Comparison of ENCODE assay signal across 8 cellular contexts in genomic region chr20:63223121-63223825, GRCh38. TPM values are rescaled to one million over a fixed set of nuclear protein-coding genes. Genes with fewer than 3 reads are reported as not detected.
DNase-seq lines count a peak whose midpoint lies in the region; ATAC-seq and TF ChIP-seq lines count a peak whose summit lies in the region.

No MANE protein-coding gene starts in this region.

- no peaks in the 10 kb centered on the region for H3K9me3 Mint-ChIP-seq in CD4-positive, alpha-beta T cell
- H3K9me3 Mint-ChIP-seq in T-helper 2 cell treated with Interferon-gamma antibody and Interleukin-4, amounts not matched to agents 5 μg/mL and 100 μg/mL, for 36 hours = no peaks in the 10 kb centered on the region

- POLR2A ChIA-PET in CD4-positive, alpha-beta T cell (lab: Charles Lee) = interaction anchor here (1.0 kb wide), 1 partner anchor 48 kb away, joined by 3 read pairs; no protein-coding TSS in a partner anchor

- peak; percentile 90 for TF ChIP-seq CTCF in CD4-positive, alpha-beta T cell (IDR thresholded peaks at IDR 0.05)
- peak; percentile 82 for TF ChIP-seq CTCF in HFF-Myc (IDR thresholded peaks at IDR 0.05; ENCODE audit: low read depth, low read length, missing control alignments)
- TF ChIP-seq CTCF in brain microvascular endothelial cell (IDR thresholded peaks at IDR 0.05; ENCODE audit: low read depth, low read length, missing control alignments) = peak; percentile 88
- peak; percentile 61 to 73 (median 70) for TF ChIP-seq CTCF in right lobe of liver (IDR thresholded peaks at IDR 0.05)
- peak in 5 of 7 experiments; percentile 27 to 63 (median 39) for TF ChIP-seq CTCF in stomach (IDR thresholded peaks at IDR 0.05)

- H3K36me3 ChIP-seq in brain microvascular endothelial cell (replicated peaks) (no peaks in the 10 kb centered on the region), right lobe of liver (no peaks in the 10 kb centered on the region), stomach (no peaks in the 10 kb centered on the region)

- CTCF ChIA-PET in CD4-positive, alpha-beta T cell (lab: Charles Lee) = interaction anchor here (1.0 to 2.7 kb wide), 8 partner anchors 10 to 158 kb away, joined by 3 to 16 read pairs (median 4); partner anchors contain the start of gene BIRC7

- H3K4me3 ChIP-seq in HFF-Myc (replicated peaks; ENCODE audit: low read depth, low read length) = no peak overlapping the region
- no peak overlapping the region for H3K4me3 ChIP-seq in brain microvascular endothelial cell (ENCODE audit: low read depth, low read length)
- H3K4me3 ChIP-seq in right lobe of liver = no peak overlapping the region
- no peak overlapping the region for H3K4me3 ChIP-seq in stomach

- ATAC-seq in CD4-positive, alpha-beta T cell (ENCODE audit: poor library complexity) = peak; percentile 62
- ATAC-seq in right lobe of liver = peak; percentile 50 to 66 (median 62)
- no peak for ATAC-seq in HG02840 (IDR thresholded peaks at IDR 0.05; ENCODE audit: low FRiP score, unreplicated experiment)
- no peak for ATAC-seq in HG02885 (IDR thresholded peaks at IDR 0.05; ENCODE audit: poor library complexity, unreplicated experiment)

- intact Hi-C loops in CD4-positive, alpha-beta T cell (cut with DNase I, micrococcal nuclease) = loop anchor here in 1 of 2 experiments (1.0 kb wide), 1 partner anchor 159 kb away; no protein-coding TSS in a partner anchor
- intact Hi-C loops in right lobe of liver (cut with DNase I) (no loop called here), stomach (cut with DNase I; ENCODE audit: low total_unique reads) (no loop called here)

- no peaks in the 10 kb centered on the region for H3K36me3 Mint-ChIP-seq in CD4-positive, alpha-beta T cell (ENCODE audit: low read depth)
- H3K36me3 Mint-ChIP-seq in T-helper 2 cell treated with Interferon-gamma antibody and Interleukin-4, amounts not matched to agents 5 μg/mL and 100 μg/mL, for 36 hours (ENCODE audit: low read depth) = no peaks in the 10 kb centered on the region

- TF ChIP-seq EP300 in stomach (IDR thresholded peaks at IDR 0.05) = no peak

- H3K27ac Mint-ChIP-seq in CD4-positive, alpha-beta T cell = no peak overlapping the region
- H3K27ac Mint-ChIP-seq in T-helper 2 cell treated with Interferon-gamma antibody and Interleukin-4, amounts not matched to agents 5 μg/mL and 100 μg/mL, for 36 hours = no peak overlapping the region

- peak; percentile 20 to 50 (median 32) for DNase-seq in CD4-positive, alpha-beta T cell
- DNase-seq in HFF-Myc (ENCODE audit: extremely low read depth, low read depth) = no peak
- DNase-seq in T-helper 2 cell treated with Interferon-gamma antibody and Interleukin-4, amounts not matched to agents 5 μg/mL and 100 μg/mL, for 36 hours (ENCODE audit: low spot score) = peak; percentile 21
- no peak for DNase-seq in brain microvascular endothelial cell
- no peak for DNase-seq in right lobe of liver
- DNase-seq in stomach = peak; percentile 47

- no peak for TF ChIP-seq POLR2A in right lobe of liver (IDR thresholded peaks at IDR 0.05)
- no peak for TF ChIP-seq POLR2A in stomach (IDR thresholded peaks at IDR 0.05)

- 48% methylated on average over 4 of the region's 12 CpGs for WGBS in right lobe of liver (ENCODE audit: insufficient coverage, low coverage, low lambda C conversion rate, missing lambda C conversion rate)
- WGBS in stomach, 5 donors = 47 to 62% (median 52%) methylated on average over 12 of the region's 12 CpGs

- peak overlapping the region; percentile 48 for H3K4me3 Mint-ChIP-seq in CD4-positive, alpha-beta T cell
- H3K4me3 Mint-ChIP-seq in T-helper 2 cell treated with Interferon-gamma antibody and Interleukin-4, amounts not matched to agents 5 μg/mL and 100 μg/mL, for 36 hours = no peak overlapping the region

- H3K27ac ChIP-seq in CD4-positive, alpha-beta T cell (ENCODE audit: low read depth, low read length) = no peak overlapping the region
- no peak overlapping the region for H3K27ac ChIP-seq in brain microvascular endothelial cell
- H3K27ac ChIP-seq in right lobe of liver = no peak overlapping the region
- no peak overlapping the region for H3K27ac ChIP-seq in stomach

- H3K4me1 ChIP-seq in right lobe of liver = no peaks in the 10 kb centered on the region
- H3K4me1 ChIP-seq in stomach = peaks cover 5 to 13% (median 9%) of the 10 kb centered on the region in 4 donors

- H3K27me3 Mint-ChIP-seq in CD4-positive, alpha-beta T cell = no peaks in the 10 kb centered on the region
- peaks cover 2% of the 10 kb centered on the region for H3K27me3 Mint-ChIP-seq in T-helper 2 cell treated with Interferon-gamma antibody and Interleukin-4, amounts not matched to agents 5 μg/mL and 100 μg/mL, for 36 hours (ENCODE audit: low read depth)

- H3K9me3 ChIP-seq in CD4-positive, alpha-beta T cell (ENCODE audit: control insufficient read depth, low read length) = no peaks in the 10 kb centered on the region
- H3K9me3 ChIP-seq in right lobe of liver = no peaks in the 10 kb centered on the region
- no peaks in the 10 kb centered on the region for H3K9me3 ChIP-seq in stomach

- in situ Hi-C loops in brain microvascular endothelial cell (cut with HindIII; ENCODE audit: low pct_ligation_motif_present, low sequenced_read_pairs) = no loop called here

- no peaks in the 10 kb centered on the region for H3K27me3 ChIP-seq in CD4-positive, alpha-beta T cell (ENCODE audit: control insufficient read depth, insufficient read depth, low read length)
- H3K27me3 ChIP-seq in brain microvascular endothelial cell (replicated peaks) (peaks cover 3% of the 10 kb centered on the region), right lobe of liver (no peaks in the 10 kb centered on the region), stomach (peaks cover 0 to 19% (median 0%) of the 10 kb centered on the region in 3 donors)

- no peaks in the 10 kb centered on the region for H3K4me1 Mint-ChIP-seq in CD4-positive, alpha-beta T cell (ENCODE audit: low read depth)
- no peaks in the 10 kb centered on the region for H3K4me1 Mint-ChIP-seq in T-helper 2 cell treated with Interferon-gamma antibody and Interleukin-4, amounts not matched to agents 5 μg/mL and 100 μg/mL, for 36 hours (ENCODE audit: low read depth)

RNA-seq across cellular contexts. Expression of gene YTHDF1, which starts 7.3 kb away (rescaled TPM):
- total RNA-seq in CD4-positive, alpha-beta T cell = 10 to 100 TPM; 43.7 to 44.1 TPM
- total RNA-seq in right lobe of liver (10 to 100 TPM; 16.4 to 23.6 (median 21.1) TPM), stomach (10 to 100 TPM; 20.4 to 41.1 (median 33.3) TPM)
- polyA plus RNA-seq in stomach = 10 to 100 TPM; 17.8 to 19.4 (median 19.3) TPM

RNA-seq across cellular contexts. Expression of gene BIRC7, which starts 12.4 kb away (rescaled TPM):
- not detected for total RNA-seq in CD4-positive, alpha-beta T cell
- total RNA-seq in right lobe of liver = not detected
- total RNA-seq in stomach = not detected
- polyA plus RNA-seq in stomach = not detected

RNA-seq across cellular contexts. Expression of gene NKAIN4, which starts 31.0 kb away (rescaled TPM):
- not detected for total RNA-seq in CD4-positive, alpha-beta T cell
- total RNA-seq in right lobe of liver = not detected
- 1 to 10 TPM in 1 of 5 donors, not detected in 4; 4.4 TPM for total RNA-seq in stomach
- polyA plus RNA-seq in stomach = 1 to 10 TPM in 1 of 3 donors, under 1 TPM in 1, not detected in 1; 0.28 to 1.2 TPM

RNA-seq across cellular contexts. Expression of gene ARFGAP1, which starts 49.3 kb away (rescaled TPM):
- 100 to 1,000 TPM; 120 TPM for total RNA-seq in CD4-positive, alpha-beta T cell
- total RNA-seq in right lobe of liver (10 to 100 TPM; 17.4 to 42.8 (median 29.5) TPM), stomach (100 to 1,000 TPM in 3 of 5 donors, 10 to 100 TPM in 2; 51.3 to 146 (median 100) TPM)
- polyA plus RNA-seq in stomach = 10 to 100 TPM; 51.5 to 53.2 (median 51.5) TPM

Comparison
In these comparisons a context has a peak if more than half of its experiments do, and no peak if none do; other contexts are left out.
1. ATAC-seq: peak in CD4-positive, alpha-beta T cell (single experiment) and right lobe of liver (4 of 4); none in HG02840 (single experiment) and HG02885 (single experiment).
2. DNase-seq: peak in CD4-positive, alpha-beta T cell (10 of 10), T-helper 2 cell treated with Interferon-gamma antibody and Interleukin-4, amounts not matched to agents 5 μg/mL and 100 μg/mL, for 36 hours (single experiment) and stomach (single experiment); none in HFF-Myc (single experiment), brain microvascular endothelial cell (single experiment) and right lobe of liver (0 of 3).
3. CTCF ChIP-seq: peak in every context shown above with its lines; median percentile 90 in CD4-positive, alpha-beta T cell; 88 in brain microvascular endothelial cell; 82 in HFF-Myc; 70 in right lobe of liver; 39 in stomach.